In the genomic region with DNA sequence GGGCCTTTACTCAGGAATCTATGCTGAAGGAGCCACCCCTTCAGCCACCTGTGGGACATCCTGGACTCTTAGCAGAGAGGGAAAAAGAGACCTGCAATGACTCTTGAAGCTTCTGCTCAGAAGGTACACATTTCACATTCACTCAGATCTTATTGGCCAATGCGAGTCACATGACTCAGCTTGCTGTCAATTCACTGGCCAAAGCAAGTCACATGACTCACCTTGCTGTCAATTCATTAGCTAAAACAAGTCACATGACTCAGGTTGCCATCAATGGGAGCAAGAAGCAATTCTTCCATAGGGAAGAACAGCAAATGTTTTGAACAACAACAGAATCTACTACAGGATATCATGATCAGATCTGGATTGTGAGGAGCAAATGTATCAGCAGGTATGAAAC, we compare ENCODE assay signal across 1 cellular context.
A peak's percentile ranks its signal among the peaks of the same experiment; 100 is the strongest.
TF ChIP-seq lines count a peak whose summit lies in the region.

No MANE protein-coding gene starts in this region.

TF ChIP-seq in K562, 482 proteins besides CTCF, POLR2A, EP300 and RAD21 (continued from another document):
- TF ChIP-seq, protein P1, sequence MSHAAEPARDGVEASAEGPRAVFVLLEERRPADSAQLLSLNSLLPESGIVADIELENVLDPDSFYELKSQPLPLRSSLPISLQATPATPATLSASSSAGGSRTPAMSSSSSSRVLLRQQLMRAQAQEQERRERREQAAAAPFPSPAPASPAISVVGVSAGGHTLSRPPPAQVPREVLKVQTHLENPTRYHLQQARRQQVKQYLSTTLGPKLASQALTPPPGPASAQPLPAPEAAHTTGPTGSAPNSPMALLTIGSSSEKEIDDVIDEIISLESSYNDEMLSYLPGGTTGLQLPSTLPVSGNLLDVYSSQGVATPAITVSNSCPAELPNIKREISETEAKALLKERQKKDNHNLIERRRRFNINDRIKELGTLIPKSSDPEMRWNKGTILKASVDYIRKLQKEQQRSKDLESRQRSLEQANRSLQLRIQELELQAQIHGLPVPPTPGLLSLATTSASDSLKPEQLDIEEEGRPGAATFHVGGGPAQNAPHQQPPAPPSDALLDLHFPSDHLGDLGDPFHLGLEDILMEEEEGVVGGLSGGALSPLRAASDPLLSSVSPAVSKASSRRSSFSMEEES (CRISPR knock-in tag; IDR thresholded peaks at IDR 0.05): peak; percentile 93
- TF ChIP-seq TOE1 (IDR thresholded peaks at IDR 0.05; ENCODE audit: borderline replicate concordance) (peak; percentile 76; the same call in 1 of the 2 replicates), TOE1 (CRISPR knock-in tag; IDR thresholded peaks at IDR 0.05; ENCODE audit: borderline replicate concordance, low read depth) (no peak), NFYB (IDR thresholded peaks at IDR 0.05; ENCODE audit: extremely low read depth, insufficient read length) (peak; percentile 65), FOS (IDR thresholded peaks at IDR 0.05; ENCODE audit: extremely low read depth, insufficient read length) (peak; percentile 16), SP1 (CRISPR knock-in tag; IDR thresholded peaks at IDR 0.05) (no peak), RAD51 (IDR thresholded peaks at IDR 0.05; ENCODE audit: borderline replicate concordance, low read depth) (peak; percentile 87)
- TF ChIP-seq, protein P2, sequence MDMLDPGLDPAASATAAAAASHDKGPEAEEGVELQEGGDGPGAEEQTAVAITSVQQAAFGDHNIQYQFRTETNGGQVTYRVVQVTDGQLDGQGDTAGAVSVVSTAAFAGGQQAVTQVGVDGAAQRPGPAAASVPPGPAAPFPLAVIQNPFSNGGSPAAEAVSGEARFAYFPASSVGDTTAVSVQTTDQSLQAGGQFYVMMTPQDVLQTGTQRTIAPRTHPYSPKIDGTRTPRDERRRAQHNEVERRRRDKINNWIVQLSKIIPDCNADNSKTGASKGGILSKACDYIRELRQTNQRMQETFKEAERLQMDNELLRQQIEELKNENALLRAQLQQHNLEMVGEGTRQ (CRISPR knock-in tag; IDR thresholded peaks at IDR 0.05): peak; percentile 72
- TF ChIP-seq, protein P3, sequence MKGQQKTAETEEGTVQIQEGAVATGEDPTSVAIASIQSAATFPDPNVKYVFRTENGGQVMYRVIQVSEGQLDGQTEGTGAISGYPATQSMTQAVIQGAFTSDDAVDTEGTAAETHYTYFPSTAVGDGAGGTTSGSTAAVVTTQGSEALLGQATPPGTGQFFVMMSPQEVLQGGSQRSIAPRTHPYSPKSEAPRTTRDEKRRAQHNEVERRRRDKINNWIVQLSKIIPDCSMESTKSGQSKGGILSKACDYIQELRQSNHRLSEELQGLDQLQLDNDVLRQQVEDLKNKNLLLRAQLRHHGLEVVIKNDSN (CRISPR knock-in tag; IDR thresholded peaks at IDR 0.05): 0 out of 2 replicates have a peak, but pooled peaks have one; percentile 20
- TF ChIP-seq, protein P4, sequence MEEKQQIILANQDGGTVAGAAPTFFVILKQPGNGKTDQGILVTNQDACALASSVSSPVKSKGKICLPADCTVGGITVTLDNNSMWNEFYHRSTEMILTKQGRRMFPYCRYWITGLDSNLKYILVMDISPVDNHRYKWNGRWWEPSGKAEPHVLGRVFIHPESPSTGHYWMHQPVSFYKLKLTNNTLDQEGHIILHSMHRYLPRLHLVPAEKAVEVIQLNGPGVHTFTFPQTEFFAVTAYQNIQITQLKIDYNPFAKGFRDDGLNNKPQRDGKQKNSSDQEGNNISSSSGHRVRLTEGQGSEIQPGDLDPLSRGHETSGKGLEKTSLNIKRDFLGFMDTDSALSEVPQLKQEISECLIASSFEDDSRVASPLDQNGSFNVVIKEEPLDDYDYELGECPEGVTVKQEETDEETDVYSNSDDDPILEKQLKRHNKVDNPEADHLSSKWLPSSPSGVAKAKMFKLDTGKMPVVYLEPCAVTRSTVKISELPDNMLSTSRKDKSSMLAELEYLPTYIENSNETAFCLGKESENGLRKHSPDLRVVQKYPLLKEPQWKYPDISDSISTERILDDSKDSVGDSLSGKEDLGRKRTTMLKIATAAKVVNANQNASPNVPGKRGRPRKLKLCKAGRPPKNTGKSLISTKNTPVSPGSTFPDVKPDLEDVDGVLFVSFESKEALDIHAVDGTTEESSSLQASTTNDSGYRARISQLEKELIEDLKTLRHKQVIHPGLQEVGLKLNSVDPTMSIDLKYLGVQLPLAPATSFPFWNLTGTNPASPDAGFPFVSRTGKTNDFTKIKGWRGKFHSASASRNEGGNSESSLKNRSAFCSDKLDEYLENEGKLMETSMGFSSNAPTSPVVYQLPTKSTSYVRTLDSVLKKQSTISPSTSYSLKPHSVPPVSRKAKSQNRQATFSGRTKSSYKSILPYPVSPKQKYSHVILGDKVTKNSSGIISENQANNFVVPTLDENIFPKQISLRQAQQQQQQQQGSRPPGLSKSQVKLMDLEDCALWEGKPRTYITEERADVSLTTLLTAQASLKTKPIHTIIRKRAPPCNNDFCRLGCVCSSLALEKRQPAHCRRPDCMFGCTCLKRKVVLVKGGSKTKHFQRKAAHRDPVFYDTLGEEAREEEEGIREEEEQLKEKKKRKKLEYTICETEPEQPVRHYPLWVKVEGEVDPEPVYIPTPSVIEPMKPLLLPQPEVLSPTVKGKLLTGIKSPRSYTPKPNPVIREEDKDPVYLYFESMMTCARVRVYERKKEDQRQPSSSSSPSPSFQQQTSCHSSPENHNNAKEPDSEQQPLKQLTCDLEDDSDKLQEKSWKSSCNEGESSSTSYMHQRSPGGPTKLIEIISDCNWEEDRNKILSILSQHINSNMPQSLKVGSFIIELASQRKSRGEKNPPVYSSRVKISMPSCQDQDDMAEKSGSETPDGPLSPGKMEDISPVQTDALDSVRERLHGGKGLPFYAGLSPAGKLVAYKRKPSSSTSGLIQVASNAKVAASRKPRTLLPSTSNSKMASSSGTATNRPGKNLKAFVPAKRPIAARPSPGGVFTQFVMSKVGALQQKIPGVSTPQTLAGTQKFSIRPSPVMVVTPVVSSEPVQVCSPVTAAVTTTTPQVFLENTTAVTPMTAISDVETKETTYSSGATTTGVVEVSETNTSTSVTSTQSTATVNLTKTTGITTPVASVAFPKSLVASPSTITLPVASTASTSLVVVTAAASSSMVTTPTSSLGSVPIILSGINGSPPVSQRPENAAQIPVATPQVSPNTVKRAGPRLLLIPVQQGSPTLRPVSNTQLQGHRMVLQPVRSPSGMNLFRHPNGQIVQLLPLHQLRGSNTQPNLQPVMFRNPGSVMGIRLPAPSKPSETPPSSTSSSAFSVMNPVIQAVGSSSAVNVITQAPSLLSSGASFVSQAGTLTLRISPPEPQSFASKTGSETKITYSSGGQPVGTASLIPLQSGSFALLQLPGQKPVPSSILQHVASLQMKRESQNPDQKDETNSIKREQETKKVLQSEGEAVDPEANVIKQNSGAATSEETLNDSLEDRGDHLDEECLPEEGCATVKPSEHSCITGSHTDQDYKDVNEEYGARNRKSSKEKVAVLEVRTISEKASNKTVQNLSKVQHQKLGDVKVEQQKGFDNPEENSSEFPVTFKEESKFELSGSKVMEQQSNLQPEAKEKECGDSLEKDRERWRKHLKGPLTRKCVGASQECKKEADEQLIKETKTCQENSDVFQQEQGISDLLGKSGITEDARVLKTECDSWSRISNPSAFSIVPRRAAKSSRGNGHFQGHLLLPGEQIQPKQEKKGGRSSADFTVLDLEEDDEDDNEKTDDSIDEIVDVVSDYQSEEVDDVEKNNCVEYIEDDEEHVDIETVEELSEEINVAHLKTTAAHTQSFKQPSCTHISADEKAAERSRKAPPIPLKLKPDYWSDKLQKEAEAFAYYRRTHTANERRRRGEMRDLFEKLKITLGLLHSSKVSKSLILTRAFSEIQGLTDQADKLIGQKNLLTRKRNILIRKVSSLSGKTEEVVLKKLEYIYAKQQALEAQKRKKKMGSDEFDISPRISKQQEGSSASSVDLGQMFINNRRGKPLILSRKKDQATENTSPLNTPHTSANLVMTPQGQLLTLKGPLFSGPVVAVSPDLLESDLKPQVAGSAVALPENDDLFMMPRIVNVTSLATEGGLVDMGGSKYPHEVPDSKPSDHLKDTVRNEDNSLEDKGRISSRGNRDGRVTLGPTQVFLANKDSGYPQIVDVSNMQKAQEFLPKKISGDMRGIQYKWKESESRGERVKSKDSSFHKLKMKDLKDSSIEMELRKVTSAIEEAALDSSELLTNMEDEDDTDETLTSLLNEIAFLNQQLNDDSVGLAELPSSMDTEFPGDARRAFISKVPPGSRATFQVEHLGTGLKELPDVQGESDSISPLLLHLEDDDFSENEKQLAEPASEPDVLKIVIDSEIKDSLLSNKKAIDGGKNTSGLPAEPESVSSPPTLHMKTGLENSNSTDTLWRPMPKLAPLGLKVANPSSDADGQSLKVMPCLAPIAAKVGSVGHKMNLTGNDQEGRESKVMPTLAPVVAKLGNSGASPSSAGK (IDR thresholded peaks at IDR 0.05): no peak
TF ChIP-seq in K562: peak in this region for 8.
